ENCODE assay signal across 8 cellular contexts in the genomic region with DNA sequence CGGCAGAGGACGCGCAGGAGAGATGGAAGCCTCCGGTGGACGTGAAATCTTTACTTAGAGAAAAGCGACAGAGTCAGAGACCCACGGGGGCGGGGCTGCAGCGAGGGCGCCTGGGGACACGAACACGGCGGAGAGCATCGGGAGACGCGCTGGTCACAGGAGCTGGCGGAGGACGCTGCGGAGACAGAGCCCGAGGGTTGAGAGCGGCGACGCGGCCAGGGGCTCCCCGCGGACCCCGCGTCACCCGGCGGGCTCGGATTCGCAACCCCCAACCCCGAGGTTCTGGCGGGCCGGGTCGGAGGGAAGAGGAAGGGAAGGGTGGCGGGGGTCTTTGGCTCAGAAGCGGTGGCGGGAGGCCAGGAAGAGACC. TPM values are rescaled to one million over a fixed set of nuclear protein-coding genes. Genes with fewer than 3 reads are reported as not detected.
DNase-seq lines count a peak whose midpoint lies in the region; ATAC-seq, FAIRE-seq and TF ChIP-seq lines count a peak whose summit lies in the region.

No MANE protein-coding gene starts in this region.

- peak overlapping the region; percentile 41; the same call in 1 of the 2 replicates for H3K4me3 Mint-ChIP-seq in HFFc6
- peak overlapping the region; percentile 73 for H3K4me3 Mint-ChIP-seq in mesothelial cell of epicardium

- H3K27ac Mint-ChIP-seq in HFFc6 = no peak overlapping the region
- no peak overlapping the region for H3K27ac Mint-ChIP-seq in mesothelial cell of epicardium

- H3K9me3 ChIP-seq in A549 = no peaks in the 10 kb centered on the region; the same call in 2 of the 3 replicates

- H3K4me3 ChIP-seq in A549 (peak overlapping the region; percentile 44), bronchial epithelial cell (ENCODE audit: low read depth, low read length) (peak overlapping the region; percentile 21)

- 34% methylated on average over 29 of the region's 39 CpGs for WGBS in A549 (ENCODE audit: missing lambda C conversion rate)

- peaks cover 24% of the 10 kb centered on the region for H3K27me3 ChIP-seq in bronchial epithelial cell (ENCODE audit: control insufficient read depth, insufficient read depth, low read length)

- no peak for TF ChIP-seq POLR2A in A549 (IDR thresholded peaks at IDR 0.05; ENCODE audit: low read length)

- TF ChIP-seq CTCF in A549 (IDR thresholded peaks at IDR 0.05) (no peak), HFFc6 (IDR thresholded peaks at IDR 0.05) (no peak), bronchial epithelial cell (IDR thresholded peaks at IDR 0.05; ENCODE audit: insufficient read depth, low read length, severe bottlenecking) (no peak), mesothelial cell of epicardium (IDR thresholded peaks at IDR 0.05; ENCODE audit: unreplicated experiment) (no peak)

- H3K27me3 Mint-ChIP-seq in HFFc6 (ENCODE audit: insufficient read depth) (peaks cover 16% of the 10 kb centered on the region), mesothelial cell of epicardium (ENCODE audit: low read depth) (peaks cover 54% of the 10 kb centered on the region)

- POLR2A ChIA-PET in A549 (lab: Yijun Ruan, JAX) = no interaction called here

- TF ChIP-seq RAD21 in A549 (conservative IDR thresholded peaks at IDR 0.05 in 1 of 2, IDR thresholded peaks at IDR 0.05 in 1 of 2) = no peak

- H3K36me3 Mint-ChIP-seq in HFFc6 (ENCODE audit: low read depth) (no peaks in the 10 kb centered on the region), mesothelial cell of epicardium (no peaks in the 10 kb centered on the region)

- H3K4me1 ChIP-seq in A549 = peaks cover 27% of the 10 kb centered on the region

- H3K9me3 Mint-ChIP-seq in HFFc6 (peaks cover 9% of the 10 kb centered on the region), mesothelial cell of epicardium (peaks cover under 1% of the 10 kb centered on the region)

- H3K27ac ChIP-seq in A549 = peak overlapping the region; percentile 15 to 75; a peak in 4 of 6 replicates

- H3K36me3 ChIP-seq in bronchial epithelial cell (ENCODE audit: control insufficient read depth, insufficient read depth, low read length) = no peaks in the 10 kb centered on the region

- no peak for TF ChIP-seq EP300 in A549 (IDR thresholded peaks at IDR 0.05)

- CTCF ChIA-PET in A549 (lab: Yijun Ruan, JAX) = interaction anchor here (0.9 kb wide), 1 partner anchor 11 kb away, joined by 3 read pairs; no protein-coding TSS in a partner anchor

- ATAC-seq in A549 (no peak), GM18502 (IDR thresholded peaks at IDR 0.05; ENCODE audit: poor library complexity, unreplicated experiment) (no peak), HG02798 (IDR thresholded peaks at IDR 0.05; ENCODE audit: poor library complexity, unreplicated experiment) (no peak)

- peak overlapping the region; percentile 68 for H3K4me2 ChIP-seq in A549

- peaks cover 16% of the 10 kb centered on the region; the same call in 1 of the 2 replicates for H3K4me1 Mint-ChIP-seq in HFFc6 (ENCODE audit: low read depth)
- peaks cover 18% of the 10 kb centered on the region for H3K4me1 Mint-ChIP-seq in mesothelial cell of epicardium

- no peak for FAIRE-seq in A549 (lab: Jason Lieb, UNC)
- no peak for FAIRE-seq in bronchial epithelial cell (lab: Jason Lieb, UNC)

- DNase-seq in A549 (ENCODE audit: low read depth in 1 of 2, low spot score in 1 of 2) = no peak
- no peak for DNase-seq in HFFc6
- no peak for DNase-seq in bronchial epithelial cell (ENCODE audit: low read depth)
- DNase-seq in mesothelial cell of epicardium (ENCODE audit: low spot score in 2 of 2, unreplicated experiment in 2 of 2) = no peak
- no peak for DNase-seq in SHP77 treated with DMSO at 0.1 percent for 48 hours (lab: John Stamatoyannopoulos, UW)
- DNase-seq in EL = no peak

TF ChIP-seq in A549, 52 proteins besides CTCF, POLR2A, EP300 and RAD21:
- TF ChIP-seq TFCP2L1 (CRISPR knock-in tag; IDR thresholded peaks at IDR 0.05) = no peak
- no peak for TF ChIP-seq ZNF302 (CRISPR knock-in tag; IDR thresholded peaks at IDR 0.05)
- no peak for TF ChIP-seq HOXA7 (CRISPR knock-in tag; IDR thresholded peaks at IDR 0.05)
- no peak for TF ChIP-seq HMGXB4 (CRISPR knock-in tag; IDR thresholded peaks at IDR 0.05; ENCODE audit: borderline replicate concordance)
- TF ChIP-seq FOSL2 (IDR thresholded peaks at IDR 0.05) = no peak
- no peak for TF ChIP-seq FOSL2 (CRISPR knock-in tag; IDR thresholded peaks at IDR 0.05)
- no peak for TF ChIP-seq ZSCAN20 (CRISPR knock-in tag; IDR thresholded peaks at IDR 0.05)
- no peak for TF ChIP-seq NFE2L2 (conservative IDR thresholded peaks at IDR 0.05; ENCODE audit: low read length)
TF ChIP-seq in A549: peak in this region for 0.

RNA-seq across cellular contexts. Expression of gene CALY, which starts 11.3 kb away (rescaled TPM):
- 0.28 and 0.30 TPM in 2 replicates for polyA plus RNA-seq in A549 (2011; rRNA removed)
- 0.46 and 0.88 TPM in 2 replicates for polyA plus RNA-seq in A549 (2012; cell fraction: cytosol; rRNA removed)
- 1.0 and 1.3 TPM in 2 replicates for polyA plus RNA-seq in A549 (2012; cell fraction: nucleus; rRNA removed)
- polyA plus RNA-seq in A549 (2017; fragmentation: RNase III; extraction: RNeasy Plus Mini Kit Qiagen cat#74134 plus additional on column Dnase treatment) = 0.63 to 0.89 TPM (median 0.73 TPM) in 3 replicates
- 0.34 and 0.62 TPM in 2 replicates for polyA minus RNA-seq in A549 (2011; rRNA and poly(A)+ RNA removed)
- total RNA-seq in HFFc6 (2021; fragmentation: NEBNext Ultra II Directional; extraction: Animal tissue kit (Norgen Biotek cat#: 25700)) = under 1 TPM in 1 of 6 experiments, not detected in 5; 0.31 TPM
- total RNA-seq in bronchial epithelial cell = not detected in 2 replicates
- total RNA-seq in mesothelial cell of epicardium = 2.1 to 3.7 TPM (median 2.1 TPM) in 3 replicates

RNA-seq across cellular contexts. Expression of gene ZNF511, which starts 16.7 kb away (rescaled TPM):
- polyA plus RNA-seq in A549 (2011; rRNA removed) (39.4 and 40.2 TPM in 2 replicates), A549 (2017; fragmentation: RNase III; extraction: RNeasy Plus Mini Kit Qiagen cat#74134 plus additional on column Dnase treatment) (41.1 to 43.6 TPM (median 41.7 TPM) in 3 replicates)
- 95.1 and 97.8 TPM in 2 replicates for polyA plus RNA-seq in A549 (2012; cell fraction: cytosol; rRNA removed)
- 61.6 and 72.9 TPM in 2 replicates for polyA plus RNA-seq in A549 (2012; cell fraction: nucleus; rRNA removed)
- 22.7 and 23.3 TPM in 2 replicates for polyA minus RNA-seq in A549 (2011; rRNA and poly(A)+ RNA removed)
- 10 to 100 TPM; 45.7 to 62.0 (median 52.7) TPM for total RNA-seq in HFFc6 (2021; fragmentation: NEBNext Ultra II Directional; extraction: Animal tissue kit (Norgen Biotek cat#: 25700))
- total RNA-seq in bronchial epithelial cell (16.4 and 23.2 TPM in 2 replicates), mesothelial cell of epicardium (38.6 to 44.9 TPM (median 39.5 TPM) in 3 replicates)

RNA-seq across cellular contexts. Expression of gene TUBGCP2, which starts 16.7 kb away (rescaled TPM):
- polyA plus RNA-seq in A549 (2011; rRNA removed) (44.5 and 44.9 TPM in 2 replicates), A549 (2017; fragmentation: RNase III; extraction: RNeasy Plus Mini Kit Qiagen cat#74134 plus additional on column Dnase treatment) (32.5 to 35.0 TPM (median 33.6 TPM) in 3 replicates)
- polyA plus RNA-seq in A549 (2012; cell fraction: cytosol; rRNA removed) = 35.7 and 43.6 TPM in 2 replicates
- 68.0 and 91.7 TPM in 2 replicates for polyA plus RNA-seq in A549 (2012; cell fraction: nucleus; rRNA removed)
- 57.5 and 75.3 TPM in 2 replicates for polyA minus RNA-seq in A549 (2011; rRNA and poly(A)+ RNA removed)
- 10 to 100 TPM; 72.5 to 80.8 (median 77.7) TPM for total RNA-seq in HFFc6 (2021; fragmentation: NEBNext Ultra II Directional; extraction: Animal tissue kit (Norgen Biotek cat#: 25700))
- total RNA-seq in bronchial epithelial cell (42.4 and 43.3 TPM in 2 replicates), mesothelial cell of epicardium (69.6 to 81.0 TPM (median 70.9 TPM) in 3 replicates)

RNA-seq across cellular contexts. Expression of gene PRAP1, which starts 21.8 kb away (rescaled TPM):
- polyA plus RNA-seq in A549 (2011; rRNA removed) = 0.13 TPM in 1 of 2 replicates, not detected in the other
- not detected in 2 replicates for polyA plus RNA-seq in A549 (2012; cell fraction: cytosol; rRNA removed)
- polyA plus RNA-seq in A549 (2012; cell fraction: nucleus; rRNA removed) = not detected in 2 replicates
- polyA plus RNA-seq in A549 (2017; fragmentation: RNase III; extraction: RNeasy Plus Mini Kit Qiagen cat#74134 plus additional on column Dnase treatment) = not detected in 3 replicates
- polyA minus RNA-seq in A549 (2011; rRNA and poly(A)+ RNA removed) = not detected in 2 replicates
- total RNA-seq in HFFc6 (2021; fragmentation: NEBNext Ultra II Directional; extraction: Animal tissue kit (Norgen Biotek cat#: 25700)) = not detected
- total RNA-seq in bronchial epithelial cell = not detected in 2 replicates
- total RNA-seq in mesothelial cell of epicardium = 0.25 to 0.49 TPM in 2 of 3 replicates, not detected in the other

RNA-seq across cellular contexts. Expression of gene FUOM, which starts 32.4 kb away (rescaled TPM):
- polyA plus RNA-seq in A549 (2011; rRNA removed) (7.6 and 8.1 TPM in 2 replicates), A549 (2017; fragmentation: RNase III; extraction: RNeasy Plus Mini Kit Qiagen cat#74134 plus additional on column Dnase treatment) (6.5 to 8.7 TPM (median 6.8 TPM) in 3 replicates)
- 17.8 and 19.7 TPM in 2 replicates for polyA plus RNA-seq in A549 (2012; cell fraction: cytosol; rRNA removed)
- polyA plus RNA-seq in A549 (2012; cell fraction: nucleus; rRNA removed) = 11.7 and 11.9 TPM in 2 replicates
- 2.0 and 2.8 TPM in 2 replicates for polyA minus RNA-seq in A549 (2011; rRNA and poly(A)+ RNA removed)
- total RNA-seq in HFFc6 (2021; fragmentation: NEBNext Ultra II Directional; extraction: Animal tissue kit (Norgen Biotek cat#: 25700)) = 1 to 10 TPM in 5 of 6 experiments, under 1 TPM in 1; 0.55 to 8.9 (median 7.8) TPM
- total RNA-seq in bronchial epithelial cell (16.8 and 23.2 TPM in 2 replicates), mesothelial cell of epicardium (38.0 to 42.6 TPM (median 41.3 TPM) in 3 replicates)
